ENCODE assay signal across 2 cellular contexts in genomic region chr2:119552902-119553301, GRCh38.
TF ChIP-seq lines count a peak whose summit lies in the region.

No MANE protein-coding gene starts in this region.

TF ChIP-seq in GM23338, 12 proteins besides CTCF, POLR2A, EP300 and RAD21:
- no peak for TF ChIP-seq ZNF331 (CRISPR knock-in tag; IDR thresholded peaks at IDR 0.05; ENCODE audit: low read depth)

TF ChIP-seq in K562, 482 proteins besides CTCF, POLR2A, EP300 and RAD21:
- no peak for TF ChIP-seq PHB (CRISPR knock-in tag; IDR thresholded peaks at IDR 0.05)
- no peak for TF ChIP-seq ATF3 (IDR thresholded peaks at IDR 0.05)
- TF ChIP-seq ATF3 (CRISPR knock-in tag; conservative IDR thresholded peaks at IDR 0.05) = no peak
- no peak for TF ChIP-seq SAFB2 (IDR thresholded peaks at IDR 0.05; ENCODE audit: borderline replicate concordance, low read depth, low read length, severe bottlenecking)
- TF ChIP-seq FOXM1 (IDR thresholded peaks at IDR 0.05; ENCODE audit: low read depth) = no peak
- TF ChIP-seq FOXM1 (CRISPR knock-in tag; IDR thresholded peaks at IDR 0.05; ENCODE audit: low read depth) = no peak
- no peak for TF ChIP-seq ZNF518B (CRISPR knock-in tag; IDR thresholded peaks at IDR 0.05)
- no peak for TF ChIP-seq ZNF699 (CRISPR knock-in tag; IDR thresholded peaks at IDR 0.05; ENCODE audit: insufficient replicate concordance)
- no peak for TF ChIP-seq ZNF274 (IDR thresholded peaks at IDR 0.05; ENCODE audit: borderline replicate concordance, low read depth, low read length)
- TF ChIP-seq ADNP (tag; IDR thresholded peaks at IDR 0.05) = no peak
- TF ChIP-seq NCOR1 (IDR thresholded peaks at IDR 0.05) = no peak
- no peak for TF ChIP-seq MIER1 (IDR thresholded peaks at IDR 0.05; ENCODE audit: low read depth)
- no peak for TF ChIP-seq OTX1 (CRISPR knock-in tag; IDR thresholded peaks at IDR 0.05)
- no peak for TF ChIP-seq ILF3 (IDR thresholded peaks at IDR 0.05; ENCODE audit: borderline replicate concordance)
- TF ChIP-seq EZH2 (IDR thresholded peaks at IDR 0.05; ENCODE audit: borderline replicate concordance, low read depth, low read length) = no peak
- TF ChIP-seq EGR1 (conservative IDR thresholded peaks at IDR 0.05) = no peak
- TF ChIP-seq ZBTB12 (CRISPR knock-in tag; IDR thresholded peaks at IDR 0.05) = no peak
- no peak for TF ChIP-seq PBX2 (CRISPR knock-in tag; IDR thresholded peaks at IDR 0.05; ENCODE audit: low read depth)
- no peak for TF ChIP-seq PBX2 (tag; conservative IDR thresholded peaks at IDR 0.05; ENCODE audit: low read depth)
- no peak for TF ChIP-seq POLR2B (IDR thresholded peaks at IDR 0.05; ENCODE audit: low read depth, partially characterized antibody)
- TF ChIP-seq HMG20A (CRISPR knock-in tag; conservative IDR thresholded peaks at IDR 0.05) = no peak
TF ChIP-seq in K562: peak in this region for 0.
